Comparison of ENCODE assay signal across 8 cellular contexts in genomic region chr9:124480621-124480981, GRCh38. TPM values are rescaled to one million over a fixed set of nuclear protein-coding genes. Genes with fewer than 3 reads are reported as not detected.
A peak's percentile ranks its signal among the peaks of the same experiment; 100 is the strongest.
DNase-seq lines count a peak whose midpoint lies in the region; ATAC-seq and TF ChIP-seq lines count a peak whose summit lies in the region.

No MANE protein-coding gene starts in this region.

- no peak overlapping the region for H3K4me3 ChIP-seq in cardiac fibroblast (replicated peaks in 1 of 2; ENCODE audit: low read depth in 2 of 2, low read length in 2 of 2)

- H3K36me3 Mint-ChIP-seq in stimulated activated effector memory CD8-positive, alpha-beta T cell treated with anti-CD3 and anti-CD28 coated beads, Interleukin-12 subunit alpha, Interleukin-12 subunit beta, amount 100 ng/mL, for 72 hours, result no peaks in the 10 kb centered on the region

- peak; percentile 57 for TF ChIP-seq CTCF in cardiac fibroblast (IDR thresholded peaks at IDR 0.05; ENCODE audit: low read depth, low read length)

- ATAC-seq in stimulated activated effector memory CD8-positive, alpha-beta T cell treated with anti-CD3 and anti-CD28 coated beads, Interleukin-12 subunit alpha, Interleukin-12 subunit beta, amount 100 ng/mL, for 72 hours, result peak; percentile 37

- no peak overlapping the region for H3K27ac Mint-ChIP-seq in stimulated activated effector memory CD8-positive, alpha-beta T cell treated with anti-CD3 and anti-CD28 coated beads, Interleukin-12 subunit alpha, Interleukin-12 subunit beta, amount 100 ng/mL, for 72 hours

- DNase-seq in SHP77 (lab: John Stamatoyannopoulos, UW) (peak; percentile 48 to 58), SHP77 treated with DMSO at 0.1 percent for 48 hours (lab: John Stamatoyannopoulos, UW) (no peak), NCI-H460 (ENCODE audit: extremely low read depth, low read depth) (peak; percentile 31), cardiac fibroblast (ENCODE audit: low read depth in 2 of 2) (peak; percentile 10 to 19), ureter (ENCODE audit: low spot score) (no peak)
- DNase-seq in stimulated activated effector memory CD8-positive, alpha-beta T cell treated with anti-CD3 and anti-CD28 coated beads, Interleukin-12 subunit alpha, Interleukin-12 subunit beta, amount 100 ng/mL, for 72 hours (ENCODE audit: low spot score in 2 of 2), result no peak
- no peak for DNase-seq in activated naive CD4-positive, alpha-beta T cell treated with Interleukin-2 at 50 U/mL for 16 hours
- DNase-seq in central memory CD4-positive, alpha-beta T cell, result no peak

- no peaks in the 10 kb centered on the region for H3K4me1 Mint-ChIP-seq in stimulated activated effector memory CD8-positive, alpha-beta T cell treated with anti-CD3 and anti-CD28 coated beads, Interleukin-12 subunit alpha, Interleukin-12 subunit beta, amount 100 ng/mL, for 72 hours

- no peak overlapping the region for H3K4me3 Mint-ChIP-seq in stimulated activated effector memory CD8-positive, alpha-beta T cell treated with anti-CD3 and anti-CD28 coated beads, Interleukin-12 subunit alpha, Interleukin-12 subunit beta, amount 100 ng/mL, for 72 hours

- H3K9me3 Mint-ChIP-seq in stimulated activated effector memory CD8-positive, alpha-beta T cell treated with anti-CD3 and anti-CD28 coated beads, Interleukin-12 subunit alpha, Interleukin-12 subunit beta, amount 100 ng/mL, for 72 hours, result no peaks in the 10 kb centered on the region

RNA-seq across cellular contexts. Expression of gene NR5A1, which starts 26.6 kb away (rescaled TPM):
- not detected in 2 replicates for total RNA-seq in NCI-H460 (2014; rRNA removed; shearing (Covaris generic))
- not detected in 2 replicates for polyA plus RNA-seq in NCI-H460 (2014; cell fraction: nucleus; rRNA removed)
- total RNA-seq in ureter, result not detected

RNA-seq across cellular contexts. Expression of gene ADGRD2, which starts 30.4 kb away (rescaled TPM):
- total RNA-seq in NCI-H460 (2014; rRNA removed; shearing (Covaris generic)), result not detected in 2 replicates
- not detected in 2 replicates for polyA plus RNA-seq in NCI-H460 (2014; cell fraction: nucleus; rRNA removed)
- 0.29 TPM for total RNA-seq in ureter

Comparison
In these comparisons a context has a peak if more than half of its experiments do, and no peak if none do; other contexts are left out.
1. DNase-seq: peak in SHP77 (2 of 2), NCI-H460 (single experiment) and cardiac fibroblast (2 of 2); none in SHP77 treated with DMSO at 0.1 percent for 48 hours (single experiment), stimulated activated effector memory CD8-positive, alpha-beta T cell treated with anti-CD3 and anti-CD28 coated beads, Interleukin-12 subunit alpha, Interleukin-12 subunit beta, amount 100 ng/mL, for 72 hours (0 of 2), ureter (single experiment), activated naive CD4-positive, alpha-beta T cell treated with Interleukin-2 at 50 U/mL for 16 hours (single experiment) and central memory CD4-positive, alpha-beta T cell (single experiment).